In the genomic region with DNA sequence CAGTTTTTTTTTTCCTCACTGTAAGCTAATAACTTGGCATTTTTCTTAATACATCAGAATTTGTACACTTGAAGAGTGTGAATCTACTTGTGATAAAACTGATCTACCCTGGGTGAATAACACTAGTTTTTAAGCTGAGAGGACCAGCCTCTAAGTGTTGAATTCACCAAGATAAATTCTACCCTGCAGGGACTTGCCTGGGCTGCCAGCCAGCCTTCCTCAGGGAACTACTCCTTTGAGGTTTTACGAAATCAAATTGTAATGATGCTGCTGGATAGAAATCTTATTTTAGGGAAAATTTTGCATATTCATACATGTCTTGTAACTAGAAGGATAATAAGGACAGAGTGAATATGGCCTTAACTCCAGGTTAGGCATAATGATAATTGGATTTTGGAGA, we compare ENCODE assay signal across 15 cellular contexts. TPM values are rescaled to one million over a fixed set of nuclear protein-coding genes. Genes with fewer than 3 reads are reported as not detected.
DNase-seq lines count a peak whose midpoint lies in the region; ATAC-seq and TF ChIP-seq lines count a peak whose summit lies in the region.
"Had no signal": no experiment of that assay in that cellular context is flagged by ENCODE, and none has a peak within 500 bp of the region (broad histone marks: within the 10 kb centered on the region; RNA-seq: fewer than 3 reads in every experiment).

No MANE protein-coding gene starts in this region.

- no peaks in the 10 kb centered on the region for H3K9me3 Mint-ChIP-seq in activated CD4-positive, alpha-beta T cell treated with anti-CD3 and anti-CD28 coated beads, Interleukin-2, amount 10 ng/mL, durations not matched to agents 24 days and 14 days
- no peaks in the 10 kb centered on the region for H3K9me3 Mint-ChIP-seq in progenitor cell of endocrine pancreas (ENCODE audit: low read depth)

- ATAC-seq in GM19035 (IDR thresholded peaks at IDR 0.05; ENCODE audit: unreplicated experiment) = no peak
- ATAC-seq: left cardiac atrium had no signal

- H3K9me3 ChIP-seq in PC-9 (ENCODE audit: insufficient read depth, low read depth) (no peaks in the 10 kb centered on the region), fibroblast of lung (ENCODE audit: control insufficient read depth, insufficient read depth, low read depth, low read length) (no peaks in the 10 kb centered on the region)

- H3K27me3 Mint-ChIP-seq in activated CD4-positive, alpha-beta T cell treated with anti-CD3 and anti-CD28 coated beads, Interleukin-2, amount 10 ng/mL, durations not matched to agents 24 days and 14 days = no peaks in the 10 kb centered on the region
- H3K27me3 Mint-ChIP-seq in progenitor cell of endocrine pancreas = peaks cover 11% of the 10 kb centered on the region

- POLR2A ChIA-PET in PC-9 (lab: Charles Lee; ENCODE audit: unreplicated experiment) = interaction anchor here (0.7 kb wide), 1 partner anchor 933 kb away, joined by 8 read pairs; no protein-coding TSS in a partner anchor

- H3K4me2 ChIP-seq in PC-9 = peak overlapping the region; percentile 81; the same call in 1 of the 2 replicates
- peak overlapping the region; percentile 79 for H3K4me2 ChIP-seq in fibroblast of lung (ENCODE audit: extremely low read depth, insufficient read depth, low read length)

- H3K4me3 ChIP-seq in PC-9 (no peak overlapping the region), fibroblast of lung (replicated peaks in 1 of 4; ENCODE audit: control extremely low read depth in 1 of 4, insufficient read depth in 1 of 4, low read depth in 3 of 4, low read length in 4 of 4) (no peak overlapping the region)

- H3K79me2 ChIP-seq in PC-9 (ENCODE audit: low read depth) (peaks cover 40% of the 10 kb centered on the region), fibroblast of lung (ENCODE audit: control insufficient read depth, insufficient read depth, low read length) (peaks cover 32% of the 10 kb centered on the region)

- no peak overlapping the region for H3K27ac Mint-ChIP-seq in activated CD4-positive, alpha-beta T cell treated with anti-CD3 and anti-CD28 coated beads, Interleukin-2, amount 10 ng/mL, durations not matched to agents 24 days and 14 days
- H3K27ac Mint-ChIP-seq in progenitor cell of endocrine pancreas = no peak overlapping the region

- H3K9ac ChIP-seq in fibroblast of lung (ENCODE audit: insufficient read depth, low read length) = no peak overlapping the region

- no peak for TF ChIP-seq CTCF in PC-9 (conservative IDR thresholded peaks at IDR 0.05)
- no peak for TF ChIP-seq CTCF in fibroblast of lung (conservative IDR thresholded peaks at IDR 0.05 in 1 of 2, IDR thresholded peaks at IDR 0.05 in 1 of 2; ENCODE audit: low read depth in 1 of 2, low read length in 2 of 2)
- TF ChIP-seq CTCF in progenitor cell of endocrine pancreas (IDR thresholded peaks at IDR 0.05; ENCODE audit: unreplicated experiment) = no peak

- peak; percentile 40 for DNase-seq in activated CD4-positive, alpha-beta T cell treated with anti-CD3 and anti-CD28 coated beads, Interleukin-2, amount 10 ng/mL, durations not matched to agents 24 days and 14 days
- no peak for DNase-seq in activated CD4-positive, alpha-beta T cell treated with anti-CD3 and anti-CD28 coated beads for 4 hours
- DNase-seq in PC-9 (no peak), fibroblast of lung (ENCODE audit: low read depth in 2 of 2) (peak in 1 of 2 donors; percentile 34), progenitor cell of endocrine pancreas (ENCODE audit: low spot score, unreplicated experiment) (no peak), HCEC 1CT (no peak), iPS-NIHi11 (ENCODE audit: low spot score) (no peak)
- DNase-seq: ACHN; activated CD4-positive, alpha-beta T cell treated with anti-CD3 and anti-CD28 coated beads, Interleukin-2, amount 50 U/mL, for 4 hours; activated naive CD4-positive, alpha-beta T cell treated with Interleukin-2 at 50 U/mL for 16 hours; cortex of kidney; DMS53; foreskin melanocyte; left cardiac atrium had no signal

- no peak overlapping the region for H3K27ac ChIP-seq in PC-9
- H3K27ac ChIP-seq in fibroblast of lung (ENCODE audit: insufficient read depth, low read length) = no peak overlapping the region

- H3K36me3 Mint-ChIP-seq in activated CD4-positive, alpha-beta T cell treated with anti-CD3 and anti-CD28 coated beads, Interleukin-2, amount 10 ng/mL, durations not matched to agents 24 days and 14 days (ENCODE audit: low read depth) = peaks cover 22% of the 10 kb centered on the region
- peaks cover 9% of the 10 kb centered on the region for H3K36me3 Mint-ChIP-seq in progenitor cell of endocrine pancreas (ENCODE audit: insufficient read depth)

- no peaks in the 10 kb centered on the region for H3K9me2 ChIP-seq in PC-9 (ENCODE audit: insufficient read depth)

- no peaks in the 10 kb centered on the region for H3K27me3 ChIP-seq in PC-9 (ENCODE audit: insufficient read depth, low read depth)
- H3K27me3 ChIP-seq in fibroblast of lung (ENCODE audit: control insufficient read depth, insufficient read depth, low read length) = no peaks in the 10 kb centered on the region

- CTCF ChIA-PET in PC-9 (lab: Charles Lee) = no interaction called here

- H3K4me3 Mint-ChIP-seq in activated CD4-positive, alpha-beta T cell treated with anti-CD3 and anti-CD28 coated beads, Interleukin-2, amount 10 ng/mL, durations not matched to agents 24 days and 14 days = peak overlapping the region; percentile 24
- peak overlapping the region; percentile 35 for H3K4me3 Mint-ChIP-seq in progenitor cell of endocrine pancreas (ENCODE audit: low read depth)

- H4K20me1 ChIP-seq in PC-9 (ENCODE audit: insufficient read depth) = no peaks in the 10 kb centered on the region
- H4K20me1 ChIP-seq in fibroblast of lung (ENCODE audit: control insufficient read depth, extremely low read depth, insufficient read depth, low read length) = no peaks in the 10 kb centered on the region

- BruUV-seq in PC-9 (replicated peaks; lab: Mats Ljungman, UMichigan) = no TSS peak

- H3K4me1 ChIP-seq in PC-9 (replicated peaks; ENCODE audit: insufficient read depth) (peaks cover 13% of the 10 kb centered on the region; the same call in 1 of the 2 replicates), fibroblast of lung (ENCODE audit: control insufficient read depth, extremely low read depth, insufficient read depth, low read length) (no peaks in the 10 kb centered on the region)

- H3K36me3 ChIP-seq in PC-9 (ENCODE audit: low read depth) = peaks cover 20% of the 10 kb centered on the region
- H3K36me3 ChIP-seq in fibroblast of lung (ENCODE audit: control insufficient read depth, insufficient read depth, low read length) = peaks cover 4% of the 10 kb centered on the region

- intact Hi-C loops in activated CD4-positive, alpha-beta T cell treated with anti-CD3 and anti-CD28 coated beads, Interleukin-2, amount 10 ng/mL, durations not matched to agents 24 days and 14 days (cut with micrococcal nuclease) = no loop called here
- intact Hi-C loops in PC-9 (cut with micrococcal nuclease; ENCODE audit: unreplicated experiment) = loop anchor here (5.0 kb wide), 1 partner anchor 358 kb away; no protein-coding TSS in a partner anchor

- H3F3A ChIP-seq in PC-9 (ENCODE audit: insufficient read depth, low read depth) = no peaks in the 10 kb centered on the region; the same call in 1 of the 2 replicates

- H2AFZ ChIP-seq in PC-9 = no peak overlapping the region
- no peak overlapping the region for H2AFZ ChIP-seq in fibroblast of lung (ENCODE audit: low read length)

- peaks cover 33% of the 10 kb centered on the region for H3K4me1 Mint-ChIP-seq in activated CD4-positive, alpha-beta T cell treated with anti-CD3 and anti-CD28 coated beads, Interleukin-2, amount 10 ng/mL, durations not matched to agents 24 days and 14 days
- H3K4me1 Mint-ChIP-seq in progenitor cell of endocrine pancreas (ENCODE audit: low read depth) = peaks cover 23% of the 10 kb centered on the region

RNA-seq across cellular contexts. Expression of a gene that starts 1.9 kb away (rescaled TPM):
- 29.5 and 31.9 TPM in 2 replicates for total RNA-seq in activated CD4-positive, alpha-beta T cell treated with anti-CD3 and anti-CD28 coated beads, Interleukin-2, amount 10 ng/mL, durations not matched to agents 24 days and 14 days
- 44.1 and 83.6 TPM in 2 replicates for total RNA-seq in PC-9 (2021)
- total RNA-seq in fibroblast of lung = 39.0 and 52.5 TPM in 2 replicates
- 45.5 and 49.9 TPM in 2 replicates for polyA plus RNA-seq in fibroblast of lung
- 33.1 and 42.1 TPM in 2 replicates for polyA plus RNA-seq in fibroblast of lung (2012)
- 16.6 and 26.2 TPM in 2 replicates for polyA minus RNA-seq in fibroblast of lung (ENCODE audit: low replicate concordance)
- total RNA-seq in progenitor cell of endocrine pancreas = 74.4 and 89.1 TPM in 2 replicates

RNA-seq across cellular contexts. Expression of a gene that starts 10.1 kb away (rescaled TPM):
- 44.0 and 51.6 TPM in 2 replicates for total RNA-seq in activated CD4-positive, alpha-beta T cell treated with anti-CD3 and anti-CD28 coated beads, Interleukin-2, amount 10 ng/mL, durations not matched to agents 24 days and 14 days
- 57.0 and 67.7 TPM in 2 replicates for total RNA-seq in PC-9 (2021)
- 92.2 and 156 TPM in 2 replicates for total RNA-seq in fibroblast of lung
- polyA plus RNA-seq in fibroblast of lung = 72.2 and 85.3 TPM in 2 replicates
- 46.1 and 46.4 TPM in 2 replicates for polyA plus RNA-seq in fibroblast of lung (2012)
- polyA minus RNA-seq in fibroblast of lung (ENCODE audit: low replicate concordance) = 72.0 and 134 TPM in 2 replicates
- total RNA-seq in progenitor cell of endocrine pancreas = 81.0 and 91.2 TPM in 2 replicates

RNA-seq across cellular contexts. Expression of a gene that starts 58.1 kb away (rescaled TPM):
- not detected in 2 replicates for total RNA-seq in activated CD4-positive, alpha-beta T cell treated with anti-CD3 and anti-CD28 coated beads, Interleukin-2, amount 10 ng/mL, durations not matched to agents 24 days and 14 days
- total RNA-seq in PC-9 (2021) (not detected in 2 replicates), fibroblast of lung (not detected in 2 replicates), progenitor cell of endocrine pancreas (not detected in 2 replicates)
- polyA plus RNA-seq in fibroblast of lung = not detected in 2 replicates
- not detected in 2 replicates for polyA plus RNA-seq in fibroblast of lung (2012)
- not detected in 2 replicates for polyA minus RNA-seq in fibroblast of lung (ENCODE audit: low replicate concordance)
- total RNA-seq: left cardiac atrium had no signal
